17 cellular contexts compared by ENCODE assay signal in the genomic region with DNA sequence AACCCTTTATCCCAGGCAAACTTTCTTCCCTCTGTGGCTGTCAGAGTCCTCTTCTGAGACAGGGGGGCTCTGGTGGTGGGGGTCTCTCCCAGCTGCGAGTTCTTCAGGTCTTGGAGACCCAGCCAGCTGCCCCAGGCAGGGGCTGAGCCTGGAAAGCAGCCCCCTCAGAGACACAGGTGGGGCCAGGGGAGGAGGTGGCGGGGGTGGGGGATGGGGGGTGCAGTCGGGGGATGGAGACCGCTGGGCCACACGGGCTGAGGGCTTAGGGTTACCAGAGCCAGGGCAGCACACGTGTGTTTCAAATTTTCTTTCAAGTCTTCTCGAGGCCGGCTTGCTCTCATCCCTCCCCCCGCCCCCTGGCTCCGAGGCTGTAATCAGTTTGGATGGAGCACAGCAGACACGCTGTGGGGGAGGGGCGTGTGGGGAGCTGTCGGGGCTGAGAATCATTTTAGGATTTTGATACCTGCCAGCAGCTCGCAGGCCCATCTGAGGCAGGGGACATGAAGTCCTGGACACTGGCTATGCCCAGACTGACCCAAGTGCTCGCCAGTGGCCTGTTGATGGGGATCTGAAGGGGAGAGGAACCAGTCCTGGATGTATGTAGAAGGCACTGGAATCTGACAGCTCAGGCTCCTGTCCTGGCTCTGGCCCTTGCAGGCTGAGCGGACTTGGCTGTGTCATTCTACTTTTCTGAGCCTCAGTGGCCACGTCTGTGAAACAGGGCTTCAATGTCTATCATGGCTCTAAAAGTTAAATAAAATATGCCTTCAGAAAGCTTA.
"Had no signal": no experiment of that assay in that cellular context is flagged by ENCODE, and none has a peak within 500 bp of the region (broad histone marks: within the 10 kb centered on the region; RNA-seq: fewer than 3 reads in every experiment).

No MANE protein-coding gene starts in this region.

- DNase-seq: activated CD4-positive, alpha-beta memory T cell treated with anti-CD3 and anti-CD28 coated beads, Interleukin-2, amount 10 ng/mL, durations not matched to agents 7 days and 5 days; activated CD4-positive, alpha-beta T cell treated with anti-CD3 and anti-CD28 coated beads for 36 hours; activated naive CD4-positive, alpha-beta T cell treated with anti-CD3 and anti-CD28 coated beads, Interleukin-2, amount 10 ng/mL, durations not matched to agents 7 days and 5 days; activated T-cell treated with anti-CD3 and anti-CD28 coated beads, Interleukin-2, amount 50 U/mL, for 24 hours; aorta; effector memory CD4-positive, alpha-beta T cell; esophagus squamous epithelium; left colon; midbrain; stimulated activated CD4-positive, alpha-beta T cell treated with anti-CD3 and anti-CD28 coated beads, Interleukin-2, amount 100 ng/mL, for 24 hours; stimulated activated naive CD4-positive, alpha-beta T cell treated with Interleukin-2 at 50 U/mL for 16 hours; SW 1271; T-helper 2 cell had no signal

- H3K27me3 ChIP-seq: thyroid gland had no signal

- H3K4me3 Mint-ChIP-seq: activated CD4-positive, alpha-beta memory T cell treated with anti-CD3 and anti-CD28 coated beads, Interleukin-2, amount 10 ng/mL, durations not matched to agents 7 days and 5 days; activated CD4-positive, alpha-beta T cell treated with anti-CD3 and anti-CD28 coated beads for 36 hours; activated naive CD4-positive, alpha-beta T cell treated with anti-CD3 and anti-CD28 coated beads, Interleukin-2, amount 10 ng/mL, durations not matched to agents 7 days and 5 days; activated T-cell treated with anti-CD3 and anti-CD28 coated beads, Interleukin-2, amount 50 U/mL, for 24 hours; nephron had no signal

- H3K4me1 Mint-ChIP-seq: activated CD4-positive, alpha-beta memory T cell treated with anti-CD3 and anti-CD28 coated beads, Interleukin-2, amount 10 ng/mL, durations not matched to agents 7 days and 5 days; activated CD4-positive, alpha-beta T cell treated with anti-CD3 and anti-CD28 coated beads for 36 hours; activated naive CD4-positive, alpha-beta T cell treated with anti-CD3 and anti-CD28 coated beads, Interleukin-2, amount 10 ng/mL, durations not matched to agents 7 days and 5 days had no signal

- H3K36me3 ChIP-seq: esophagus squamous epithelium, lower lobe of right lung, thyroid gland had no signal

- H3K27ac ChIP-seq: esophagus squamous epithelium, lower lobe of right lung, thyroid gland had no signal

- H3K36me3 Mint-ChIP-seq: activated naive CD4-positive, alpha-beta T cell treated with anti-CD3 and anti-CD28 coated beads, Interleukin-2, amount 10 ng/mL, durations not matched to agents 7 days and 5 days had no signal

- H3K4me3 ChIP-seq: esophagus squamous epithelium, lower lobe of right lung, thyroid gland had no signal

- ATAC-seq: activated CD4-positive, alpha-beta T cell treated with anti-CD3 and anti-CD28 coated beads for 36 hours had no signal

- H3K27me3 Mint-ChIP-seq: activated CD4-positive, alpha-beta memory T cell treated with anti-CD3 and anti-CD28 coated beads, Interleukin-2, amount 10 ng/mL, durations not matched to agents 7 days and 5 days had no signal

- H3K27ac Mint-ChIP-seq: activated CD4-positive, alpha-beta memory T cell treated with anti-CD3 and anti-CD28 coated beads, Interleukin-2, amount 10 ng/mL, durations not matched to agents 7 days and 5 days; activated CD4-positive, alpha-beta T cell treated with anti-CD3 and anti-CD28 coated beads for 36 hours; activated naive CD4-positive, alpha-beta T cell treated with anti-CD3 and anti-CD28 coated beads, Interleukin-2, amount 10 ng/mL, durations not matched to agents 7 days and 5 days; activated T-cell treated with anti-CD3 and anti-CD28 coated beads, Interleukin-2, amount 50 U/mL, for 24 hours; activated T-helper 2 cell treated with anti-CD3 and anti-CD28 coated beads, Interferon-gamma antibody, Interleukin-2, Interleukin-4, amounts not matched to agents 10 μg/mL and 5 μg/mL and 100 μg/mL, durations not matched to agents 14 hours and 24 hours and 36 hours had no signal

- H3K9me3 ChIP-seq: esophagus squamous epithelium, lower lobe of right lung, thyroid gland had no signal

- H3K4me1 ChIP-seq: lower lobe of right lung had no signal

- H3K9me3 Mint-ChIP-seq: activated CD4-positive, alpha-beta memory T cell treated with anti-CD3 and anti-CD28 coated beads, Interleukin-2, amount 10 ng/mL, durations not matched to agents 7 days and 5 days; activated naive CD4-positive, alpha-beta T cell treated with anti-CD3 and anti-CD28 coated beads, Interleukin-2, amount 10 ng/mL, durations not matched to agents 7 days and 5 days; activated T-cell treated with anti-CD3 and anti-CD28 coated beads, Interleukin-2, amount 50 U/mL, for 24 hours; activated T-helper 2 cell treated with anti-CD3 and anti-CD28 coated beads, Interferon-gamma antibody, Interleukin-2, Interleukin-4, amounts not matched to agents 10 μg/mL and 5 μg/mL and 100 μg/mL, durations not matched to agents 14 hours and 24 hours and 36 hours; nephron had no signal
